In genomic region chr3:122678496-122678895, GRCh38 we compare ENCODE assay signal across 8 cellular contexts. TPM values are rescaled to one million over a fixed set of nuclear protein-coding genes. Genes with fewer than 3 reads are reported as not detected.
DNase-seq lines count a peak whose midpoint lies in the region; ATAC-seq and TF ChIP-seq lines count a peak whose summit lies in the region.

No MANE protein-coding gene starts in this region.

- H3K9me3 ChIP-seq in right lobe of liver = no peaks in the 10 kb centered on the region
- H3K9me3 ChIP-seq in thoracic aorta = no peaks in the 10 kb centered on the region

- H3K9me3 Mint-ChIP-seq in activated CD4-positive, alpha-beta T cell treated with anti-CD3 and anti-CD28 coated beads, Interleukin-2, amount 10 ng/mL, durations not matched to agents 24 days and 14 days = peaks cover 9% of the 10 kb centered on the region
- H3K9me3 Mint-ChIP-seq in activated T-helper 1 cell treated with anti-CD3 and anti-CD28 coated beads, Interleukin-12 subunit alpha, Interleukin-12 subunit beta, Interleukin-2, Interleukin-4 antibody, amounts not matched to agents 30 ng/mL and 10 ng/mL and 1 ng/mL, durations not matched to agents 14 hours and 24 hours and 36 hours = peaks cover 13% of the 10 kb centered on the region

- intact Hi-C loops in activated CD4-positive, alpha-beta T cell treated with anti-CD3 and anti-CD28 coated beads, Interleukin-2, amount 10 ng/mL, durations not matched to agents 24 days and 14 days (cut with micrococcal nuclease) = loop anchor here (2.0 kb wide), 2 partner anchors 286 to 578 kb away; no protein-coding TSS in a partner anchor
- intact Hi-C loops in activated T-helper 1 cell treated with anti-CD3 and anti-CD28 coated beads, Interleukin-12 subunit alpha, Interleukin-12 subunit beta, Interleukin-2, Interleukin-4 antibody, amounts not matched to agents 30 ng/mL and 10 ng/mL and 1 ng/mL, durations not matched to agents 14 hours and 24 hours and 36 hours (cut with micrococcal nuclease) = loop anchor here (2.0 to 5.0 kb wide), 3 partner anchors 36 to 841 kb away; partner anchors contain the start of genes EAF2 and IQCB1
- intact Hi-C loops in right lobe of liver (cut with DNase I) = no loop called here

- no peaks in the 10 kb centered on the region for H3K27me3 Mint-ChIP-seq in activated CD4-positive, alpha-beta T cell treated with anti-CD3 and anti-CD28 coated beads, Interleukin-2, amount 10 ng/mL, durations not matched to agents 24 days and 14 days
- no peaks in the 10 kb centered on the region for H3K27me3 Mint-ChIP-seq in activated T-helper 1 cell treated with anti-CD3 and anti-CD28 coated beads, Interleukin-12 subunit alpha, Interleukin-12 subunit beta, Interleukin-2, Interleukin-4 antibody, amounts not matched to agents 30 ng/mL and 10 ng/mL and 1 ng/mL, durations not matched to agents 14 hours and 24 hours and 36 hours (ENCODE audit: insufficient read depth)

- DNase-seq in activated CD4-positive, alpha-beta T cell treated with anti-CD3 and anti-CD28 coated beads, Interleukin-2, amount 10 ng/mL, durations not matched to agents 24 days and 14 days = no peak
- no peak for DNase-seq in activated CD4-positive, alpha-beta T cell treated with anti-CD3 and anti-CD28 coated beads for 48 hours
- no peak for DNase-seq in activated T-helper 1 cell treated with anti-CD3 and anti-CD28 coated beads, Interleukin-12 subunit alpha, Interleukin-12 subunit beta, Interleukin-2, Interleukin-4 antibody, amounts not matched to agents 30 ng/mL and 10 ng/mL and 1 ng/mL, durations not matched to agents 14 hours and 24 hours and 36 hours (ENCODE audit: low spot score)
- no peak for DNase-seq in right lobe of liver
- DNase-seq in thoracic aorta (ENCODE audit: low spot score) = no peak
- no peak for DNase-seq in GM13977 (ENCODE audit: low spot score)
- no peak for DNase-seq in stimulated activated CD4-positive, alpha-beta T cell treated with anti-CD3 and anti-CD28 coated beads, Interleukin-15, amount 100 ng/mL, for 24 hours
- no peak for DNase-seq in DMS53 (lab: John Stamatoyannopoulos, UW)

- ATAC-seq in right lobe of liver (peak in 1 of 4 donors; percentile 1), thoracic aorta (ENCODE audit: insufficient number of reproducible peaks, low FRiP score, low read depth) (no peak)

- H3K4me1 ChIP-seq in right lobe of liver = peaks cover 0 to 30% (median 13%) of the 10 kb centered on the region in 4 donors
- H3K4me1 ChIP-seq in thoracic aorta (ENCODE audit: control insufficient read depth in 1 of 2, low read depth in 2 of 2) = peaks cover 26 to 35% of the 10 kb centered on the region in 2 donors

- WGBS in right lobe of liver (ENCODE audit: insufficient coverage, low coverage, low lambda C conversion rate, missing lambda C conversion rate) = 50% methylated on average over 5 of the region's 5 CpGs

- no peak for TF ChIP-seq CTCF in right lobe of liver (IDR thresholded peaks at IDR 0.05)
- no peak for TF ChIP-seq CTCF in thoracic aorta (IDR thresholded peaks at IDR 0.05)
- no peak for TF ChIP-seq CTCF in GM13977 (IDR thresholded peaks at IDR 0.05; ENCODE audit: extremely low read depth, insufficient read depth, missing control alignments)

- H3K27me3 ChIP-seq in right lobe of liver (no peaks in the 10 kb centered on the region), thoracic aorta (replicated peaks; ENCODE audit: insufficient read depth) (no peaks in the 10 kb centered on the region)

- no peak for TF ChIP-seq POLR2A in right lobe of liver (IDR thresholded peaks at IDR 0.05)

- H3K27ac Mint-ChIP-seq in activated CD4-positive, alpha-beta T cell treated with anti-CD3 and anti-CD28 coated beads, Interleukin-2, amount 10 ng/mL, durations not matched to agents 24 days and 14 days = peak overlapping the region; percentile 61
- H3K27ac Mint-ChIP-seq in activated T-helper 1 cell treated with anti-CD3 and anti-CD28 coated beads, Interleukin-12 subunit alpha, Interleukin-12 subunit beta, Interleukin-2, Interleukin-4 antibody, amounts not matched to agents 30 ng/mL and 10 ng/mL and 1 ng/mL, durations not matched to agents 14 hours and 24 hours and 36 hours = peak overlapping the region; percentile 27

- H3K36me3 ChIP-seq in right lobe of liver = no peaks in the 10 kb centered on the region
- H3K36me3 ChIP-seq in thoracic aorta = no peaks in the 10 kb centered on the region

- H3K4me3 ChIP-seq in right lobe of liver = no peak overlapping the region
- peak overlapping the region; percentile 97 for H3K4me3 ChIP-seq in thoracic aorta

- H3K27ac ChIP-seq in right lobe of liver (peak overlapping the region; percentile 95 to 98 (median 97)), thoracic aorta (peak overlapping the region in 1 of 2 donors; percentile 93)

- in situ Hi-C loops in GM13977 (cut with MboI; ENCODE audit: low pct_unique_long_range_greater_than_20kb, low sequenced_read_pairs, unreplicated experiment) = loop anchor here (5.0 kb wide), 1 partner anchor 121 kb away; no protein-coding TSS in a partner anchor

- H3K4me1 Mint-ChIP-seq in activated CD4-positive, alpha-beta T cell treated with anti-CD3 and anti-CD28 coated beads, Interleukin-2, amount 10 ng/mL, durations not matched to agents 24 days and 14 days = peaks cover 50% of the 10 kb centered on the region
- H3K4me1 Mint-ChIP-seq in activated T-helper 1 cell treated with anti-CD3 and anti-CD28 coated beads, Interleukin-12 subunit alpha, Interleukin-12 subunit beta, Interleukin-2, Interleukin-4 antibody, amounts not matched to agents 30 ng/mL and 10 ng/mL and 1 ng/mL, durations not matched to agents 14 hours and 24 hours and 36 hours (ENCODE audit: low read depth) = peaks cover 46% of the 10 kb centered on the region

- peaks cover 23% of the 10 kb centered on the region for H3K36me3 Mint-ChIP-seq in activated CD4-positive, alpha-beta T cell treated with anti-CD3 and anti-CD28 coated beads, Interleukin-2, amount 10 ng/mL, durations not matched to agents 24 days and 14 days (ENCODE audit: low read depth)
- H3K36me3 Mint-ChIP-seq in activated T-helper 1 cell treated with anti-CD3 and anti-CD28 coated beads, Interleukin-12 subunit alpha, Interleukin-12 subunit beta, Interleukin-2, Interleukin-4 antibody, amounts not matched to agents 30 ng/mL and 10 ng/mL and 1 ng/mL, durations not matched to agents 14 hours and 24 hours and 36 hours (ENCODE audit: low read depth) = peaks cover 25% of the 10 kb centered on the region

- peak overlapping the region; percentile 41 for H3K4me3 Mint-ChIP-seq in activated CD4-positive, alpha-beta T cell treated with anti-CD3 and anti-CD28 coated beads, Interleukin-2, amount 10 ng/mL, durations not matched to agents 24 days and 14 days
- H3K4me3 Mint-ChIP-seq in activated T-helper 1 cell treated with anti-CD3 and anti-CD28 coated beads, Interleukin-12 subunit alpha, Interleukin-12 subunit beta, Interleukin-2, Interleukin-4 antibody, amounts not matched to agents 30 ng/mL and 10 ng/mL and 1 ng/mL, durations not matched to agents 14 hours and 24 hours and 36 hours = peak overlapping the region; percentile 49

RNA-seq across cellular contexts. Expression of gene PARP14, which starts 2.1 kb away (rescaled TPM):
- total RNA-seq in activated CD4-positive, alpha-beta T cell treated with anti-CD3 and anti-CD28 coated beads, Interleukin-2, amount 10 ng/mL, durations not matched to agents 24 days and 14 days = 64.6 and 65.6 TPM in 2 replicates
- total RNA-seq in activated T-helper 1 cell treated with anti-CD3 and anti-CD28 coated beads, Interleukin-12 subunit alpha, Interleukin-12 subunit beta, Interleukin-2, Interleukin-4 antibody, amounts not matched to agents 30 ng/mL and 10 ng/mL and 1 ng/mL, durations not matched to agents 14 hours and 24 hours and 36 hours = 66.7 and 68.6 TPM in 2 replicates
- 100 to 1,000 TPM in 1 of 6 experiments, 10 to 100 TPM in 5; 35.2 to 111 (median 37.3) TPM for total RNA-seq in right lobe of liver
- 10 to 100 TPM; 57.1 to 74.1 TPM for total RNA-seq in thoracic aorta

Comparison
In these comparisons a context has a peak if more than half of its experiments do, and no peak if none do; other contexts are left out.
1. intact Hi-C loops: an anchor here in activated CD4-positive, alpha-beta T cell treated with anti-CD3 and anti-CD28 coated beads, Interleukin-2, amount 10 ng/mL, durations not matched to agents 24 days and 14 days (2.0 kb wide) and activated T-helper 1 cell treated with anti-CD3 and anti-CD28 coated beads, Interleukin-12 subunit alpha, Interleukin-12 subunit beta, Interleukin-2, Interleukin-4 antibody, amounts not matched to agents 30 ng/mL and 10 ng/mL and 1 ng/mL, durations not matched to agents 14 hours and 24 hours and 36 hours (2.0 to 5.0 kb wide); none called in right lobe of liver.